ENCODE assay signal across 1 cellular context in genomic region chr19:21610341-21610740, GRCh38.
TF ChIP-seq lines count a peak whose summit lies in the region.

No MANE protein-coding gene starts in this region.

TF ChIP-seq in HepG2, 621 proteins besides CTCF, POLR2A, EP300 and RAD21 (continued from another document):
- no peak for TF ChIP-seq ZNF512 (CRISPR knock-in tag; IDR thresholded peaks at IDR 0.05)
- TF ChIP-seq HNF4G (IDR thresholded peaks at IDR 0.05; ENCODE audit: borderline replicate concordance, low read depth, low read length) = no peak
- no peak for TF ChIP-seq HNF4G (CRISPR knock-in tag; IDR thresholded peaks at IDR 0.05; ENCODE audit: borderline replicate concordance, low read depth)
- TF ChIP-seq ZNF530 (CRISPR knock-in tag; IDR thresholded peaks at IDR 0.05; ENCODE audit: low read depth) = no peak
- no peak for TF ChIP-seq NBN (conservative IDR thresholded peaks at IDR 0.05)
- TF ChIP-seq AKNA (CRISPR knock-in tag; IDR thresholded peaks at IDR 0.05; ENCODE audit: borderline replicate concordance) = no peak
